Comparison of ENCODE assay signal across 1 cellular context in genomic region chr11:69375316-69376154, GRCh38.
TF ChIP-seq lines count a peak whose summit lies in the region.

No MANE protein-coding gene starts in this region.

TF ChIP-seq in WTC11, 78 proteins besides CTCF, POLR2A, EP300 and RAD21 (continued from another document):
- TF ChIP-seq ZNF512 (CRISPR knock-in tag; IDR thresholded peaks at IDR 0.05; ENCODE audit: borderline replicate concordance) (no peak), RELA (CRISPR knock-in tag; IDR thresholded peaks at IDR 0.05; ENCODE audit: borderline replicate concordance) (no peak), NFE2L1 (CRISPR knock-in tag; IDR thresholded peaks at IDR 0.05) (no peak), ZNF671 (CRISPR knock-in tag; IDR thresholded peaks at IDR 0.05) (no peak), ETV6 (CRISPR knock-in tag; IDR thresholded peaks at IDR 0.05) (no peak), SMAD4 (CRISPR knock-in tag; IDR thresholded peaks at IDR 0.05) (no peak), OVOL2 (CRISPR knock-in tag; IDR thresholded peaks at IDR 0.05; ENCODE audit: borderline replicate concordance) (no peak), NR1H2 (CRISPR knock-in tag; IDR thresholded peaks at IDR 0.05) (no peak), SMAD3 (CRISPR knock-in tag; IDR thresholded peaks at IDR 0.05; ENCODE audit: borderline replicate concordance) (no peak), MAX (CRISPR knock-in tag; IDR thresholded peaks at IDR 0.05) (no peak), TEAD4 (CRISPR knock-in tag; IDR thresholded peaks at IDR 0.05) (no peak), IRF2 (CRISPR knock-in tag; IDR thresholded peaks at IDR 0.05; ENCODE audit: borderline replicate concordance, low read depth) (no peak), MLX (CRISPR knock-in tag; IDR thresholded peaks at IDR 0.05) (no peak)
